In genomic region chr15:90425726-90426346, GRCh38 we compare ENCODE assay signal across 1 cellular context.
TF ChIP-seq lines count a peak whose summit lies in the region.

No MANE protein-coding gene starts in this region.

TF ChIP-seq in IMR-90, 13 proteins besides CTCF, POLR2A, EP300 and RAD21 (continued from another document):
- TF ChIP-seq FOS (IDR thresholded peaks at IDR 0.05; ENCODE audit: low read depth, low read length): no peak
- TF ChIP-seq, protein P1, sequence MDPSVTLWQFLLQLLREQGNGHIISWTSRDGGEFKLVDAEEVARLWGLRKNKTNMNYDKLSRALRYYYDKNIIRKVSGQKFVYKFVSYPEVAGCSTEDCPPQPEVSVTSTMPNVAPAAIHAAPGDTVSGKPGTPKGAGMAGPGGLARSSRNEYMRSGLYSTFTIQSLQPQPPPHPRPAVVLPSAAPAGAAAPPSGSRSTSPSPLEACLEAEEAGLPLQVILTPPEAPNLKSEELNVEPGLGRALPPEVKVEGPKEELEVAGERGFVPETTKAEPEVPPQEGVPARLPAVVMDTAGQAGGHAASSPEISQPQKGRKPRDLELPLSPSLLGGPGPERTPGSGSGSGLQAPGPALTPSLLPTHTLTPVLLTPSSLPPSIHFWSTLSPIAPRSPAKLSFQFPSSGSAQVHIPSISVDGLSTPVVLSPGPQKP (IDR thresholded peaks at IDR 0.05; ENCODE audit: borderline replicate concordance, low read depth, low read length): no peak
- no peak for TF ChIP-seq RCOR1 (IDR thresholded peaks at IDR 0.05; ENCODE audit: insufficient replicate concordance, low read length)
- TF ChIP-seq MXI1 (IDR thresholded peaks at IDR 0.05; ENCODE audit: borderline replicate concordance, low read depth, low read length): no peak
- no peak for TF ChIP-seq MAFK (IDR thresholded peaks at IDR 0.05; ENCODE audit: low read depth, low read length)
- no peak for TF ChIP-seq SMC3 (IDR thresholded peaks at IDR 0.05; ENCODE audit: low read depth, low read length)
- no peak for TF ChIP-seq NFE2L2 (IDR thresholded peaks at IDR 0.05; ENCODE audit: low read depth, low read length)
- TF ChIP-seq MAZ (IDR thresholded peaks at IDR 0.05; ENCODE audit: borderline replicate concordance, low read depth, low read length): no peak
TF ChIP-seq in IMR-90: peak in this region for 0.
